Comparison of ENCODE assay signal across 6 cellular contexts in the genomic region with DNA sequence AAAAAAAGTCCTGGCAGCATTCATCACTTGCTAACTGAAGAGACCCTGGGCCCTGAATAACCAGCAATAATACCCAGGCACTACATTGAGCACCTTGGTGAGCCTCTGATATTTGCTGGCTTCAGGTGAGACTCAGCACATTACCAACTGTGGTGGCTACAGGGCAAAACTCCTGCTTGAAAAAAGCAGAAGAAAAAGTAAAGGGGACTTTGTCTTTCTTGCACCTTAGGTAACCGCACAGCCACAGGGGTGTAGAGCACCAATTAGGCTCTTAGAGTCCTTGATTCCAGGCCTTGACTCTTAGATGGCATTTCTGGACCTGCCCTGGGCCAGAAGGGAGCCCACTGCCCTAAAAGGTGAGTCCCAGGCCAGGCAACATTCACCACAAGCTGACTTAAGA.
"Had no signal": no experiment of that assay in that cellular context is flagged by ENCODE, and none has a peak within 500 bp of the region (broad histone marks: within the 10 kb centered on the region; RNA-seq: fewer than 3 reads in every experiment).

No MANE protein-coding gene starts in this region.

- H3K27ac Mint-ChIP-seq: GM23338 had no signal

- ATAC-seq: GM23338, HepG2, K562 had no signal

- H3K4me2 ChIP-seq: GM23338 had no signal

- H2AFZ ChIP-seq: GM23338 had no signal

- DNase-seq: H9, HCEC 1CT had no signal

- H3K4me3 Mint-ChIP-seq: GM23338, H9 had no signal

- H3K27ac ChIP-seq: HL-60 had no signal

- H3K4me3 ChIP-seq: GM23338, K562 had no signal

- H3K9me3 Mint-ChIP-seq: GM23338 had no signal
